In genomic region chr2:237701033-237701858, GRCh38 we compare ENCODE assay signal across 1 cellular context.
TF ChIP-seq lines count a peak whose summit lies in the region.

No MANE protein-coding gene starts in this region.

TF ChIP-seq in GM23338, 12 proteins besides CTCF, POLR2A, EP300 and RAD21 (continued from another document):
- no peak for TF ChIP-seq REST (IDR thresholded peaks at IDR 0.05; ENCODE audit: unreplicated experiment)
TF ChIP-seq in GM23338: peak in this region for 0.
